In the genomic region with DNA sequence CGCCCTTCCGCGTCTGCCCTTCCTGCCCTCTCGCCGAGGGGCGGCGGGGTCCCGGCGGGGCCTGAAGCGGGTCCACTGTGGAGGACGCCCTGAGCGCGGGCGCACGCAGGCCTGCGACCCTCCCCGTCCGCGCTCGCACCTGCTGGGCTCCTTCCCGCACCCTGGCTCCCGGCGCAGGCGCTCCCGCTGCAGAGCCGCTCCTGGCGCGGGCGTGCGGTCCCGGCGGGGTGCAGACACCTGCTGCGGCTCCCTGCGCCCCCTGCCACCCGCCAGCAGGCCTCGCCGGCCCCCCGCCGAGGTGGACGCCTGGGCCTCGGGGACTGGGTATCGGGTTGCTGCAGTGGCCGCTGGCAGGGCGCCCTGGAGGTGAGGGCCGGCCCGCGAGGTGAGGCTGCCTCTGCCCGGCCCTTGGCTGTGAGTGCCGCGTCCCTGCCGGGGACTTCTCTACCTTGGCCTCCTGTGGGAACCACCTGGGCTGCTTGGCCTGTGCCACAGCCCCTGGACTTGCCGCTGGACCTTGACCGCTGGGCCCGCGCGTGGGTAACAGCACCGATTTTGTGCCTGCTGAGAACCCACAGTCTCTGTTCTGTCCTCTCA, we compare ENCODE assay signal across 6 cellular contexts. TPM values are rescaled to one million over a fixed set of nuclear protein-coding genes. Genes with fewer than 3 reads are reported as not detected.
DNase-seq lines count a peak whose midpoint lies in the region; ATAC-seq and TF ChIP-seq lines count a peak whose summit lies in the region.

No MANE protein-coding gene starts in this region.

- no peak overlapping the region for H3K27ac ChIP-seq in SU-DHL-6 (ENCODE audit: low read depth, low read length)
- no peak overlapping the region for H3K27ac ChIP-seq in iPS-18a (ENCODE audit: low read length)
- H3K27ac ChIP-seq in vagina = peak overlapping the region; percentile 64

- H3K4me2 ChIP-seq in SU-DHL-6 (ENCODE audit: low read depth, low read length, poor library complexity, severe bottlenecking) = peak overlapping the region; percentile 44

- H3K79me2 ChIP-seq in SU-DHL-6 (ENCODE audit: insufficient read depth, low read length) = no peaks in the 10 kb centered on the region

- peak; percentile 5 for ATAC-seq in GM21619 (IDR thresholded peaks at IDR 0.05; ENCODE audit: unreplicated experiment)

- POLR2A ChIA-PET in AG04449 (lab: Yijun Ruan, JAX) = no interaction called here

- H3K4me3 ChIP-seq in AG04449 (ENCODE audit: low read depth, low read length) = peak overlapping the region; percentile 71
- peak overlapping the region; percentile 61 for H3K4me3 ChIP-seq in SU-DHL-6 (ENCODE audit: insufficient read depth, low read length, poor library complexity, severe bottlenecking)
- H3K4me3 ChIP-seq in iPS-18a (ENCODE audit: low read length) = peak overlapping the region; percentile 59
- peak overlapping the region; percentile 63 to 70 for H3K4me3 ChIP-seq in vagina

- in situ Hi-C loops in G401 (cut with HindIII; ENCODE audit: low sequenced_read_pairs) = no loop called here

- no peaks in the 10 kb centered on the region for H3K4me1 ChIP-seq in iPS-18a (ENCODE audit: control insufficient read depth, low read depth, low read length)
- H3K4me1 ChIP-seq in vagina = peaks cover 38% of the 10 kb centered on the region

- TF ChIP-seq CTCF in AG04449 (IDR thresholded peaks at IDR 0.05; ENCODE audit: insufficient read depth, low read length, missing control alignments) = no peak
- no peak for TF ChIP-seq CTCF in SU-DHL-6 (IDR thresholded peaks at IDR 0.05; ENCODE audit: insufficient read depth, low read length, poor library complexity, severe bottlenecking)
- no peak for TF ChIP-seq CTCF in vagina (IDR thresholded peaks at IDR 0.05)

- peak overlapping the region; percentile 51 for H2AFZ ChIP-seq in SU-DHL-6 (ENCODE audit: low read depth, low read length, severe bottlenecking)

- DNase-seq in AG04449 (ENCODE audit: low read depth, low spot score) = no peak
- DNase-seq in vagina (ENCODE audit: extremely low spot score in 2 of 2) = peak in 1 of 2 donors; percentile 90
- DNase-seq in G401 (ENCODE audit: low spot score) = no peak

- CTCF ChIA-PET in AG04449 (lab: Yijun Ruan, JAX) = no interaction called here

- H3K27me3 ChIP-seq in SU-DHL-6 (ENCODE audit: low read length) = no peaks in the 10 kb centered on the region
- peaks cover 25% of the 10 kb centered on the region for H3K27me3 ChIP-seq in iPS-18a (ENCODE audit: control insufficient read depth, insufficient read depth, low read length)
- H3K27me3 ChIP-seq in vagina = no peaks in the 10 kb centered on the region

- H3K36me3 ChIP-seq in SU-DHL-6 (ENCODE audit: low read length) = no peaks in the 10 kb centered on the region
- H3K36me3 ChIP-seq in iPS-18a (ENCODE audit: control insufficient read depth, low read depth, low read length) = no peaks in the 10 kb centered on the region
- no peaks in the 10 kb centered on the region for H3K36me3 ChIP-seq in vagina

- H4K20me1 ChIP-seq in SU-DHL-6 (ENCODE audit: low read depth, low read length) = no peaks in the 10 kb centered on the region

- intact Hi-C loops in vagina (cut with DNase I) = no loop called here

- H3F3A ChIP-seq in SU-DHL-6 (ENCODE audit: insufficient read depth) = no peaks in the 10 kb centered on the region

- H3K9me2 ChIP-seq in SU-DHL-6 (replicated peaks; ENCODE audit: insufficient read depth, low read length) = no peaks in the 10 kb centered on the region

- H3K9me3 ChIP-seq in SU-DHL-6 (ENCODE audit: insufficient read depth, low read length) (no peaks in the 10 kb centered on the region), iPS-18a (ENCODE audit: control insufficient read depth, low read depth, low read length) (no peaks in the 10 kb centered on the region), vagina (no peaks in the 10 kb centered on the region)

- TF ChIP-seq POLR2A in vagina (IDR thresholded peaks at IDR 0.05) = no peak

- H3K9ac ChIP-seq in SU-DHL-6 (ENCODE audit: low read length) = peak overlapping the region; percentile 69
- no peak overlapping the region for H3K9ac ChIP-seq in iPS-18a (ENCODE audit: low read length)

RNA-seq across cellular contexts. Expression of a gene that starts 0.6 kb away (rescaled TPM):
- total RNA-seq in vagina = 114 TPM
- 29.5 and 30.5 TPM in 2 replicates for total RNA-seq in G401 (2014; rRNA removed; shearing (Covaris generic))

RNA-seq across cellular contexts. Expression of a gene that starts 12.7 kb away (rescaled TPM):
- total RNA-seq in vagina = 65.8 TPM
- 97.4 and 101 TPM in 2 replicates for total RNA-seq in G401 (2014; rRNA removed; shearing (Covaris generic))

RNA-seq across cellular contexts. Expression of a gene that starts 15.8 kb away (rescaled TPM):
- total RNA-seq in vagina = 10.3 TPM
- total RNA-seq in G401 (2014; rRNA removed; shearing (Covaris generic)) = 33.5 and 36.0 TPM in 2 replicates

RNA-seq across cellular contexts. Expression of a gene that starts 27.4 kb away (rescaled TPM):
- 32.9 TPM for total RNA-seq in vagina
- 39.0 and 46.2 TPM in 2 replicates for total RNA-seq in G401 (2014; rRNA removed; shearing (Covaris generic))

RNA-seq across cellular contexts. Expression of a gene that starts 54.4 kb away (rescaled TPM):
- total RNA-seq in vagina = 83.7 TPM
- total RNA-seq in G401 (2014; rRNA removed; shearing (Covaris generic)) = 75.7 and 102 TPM in 2 replicates
